In the genomic region with DNA sequence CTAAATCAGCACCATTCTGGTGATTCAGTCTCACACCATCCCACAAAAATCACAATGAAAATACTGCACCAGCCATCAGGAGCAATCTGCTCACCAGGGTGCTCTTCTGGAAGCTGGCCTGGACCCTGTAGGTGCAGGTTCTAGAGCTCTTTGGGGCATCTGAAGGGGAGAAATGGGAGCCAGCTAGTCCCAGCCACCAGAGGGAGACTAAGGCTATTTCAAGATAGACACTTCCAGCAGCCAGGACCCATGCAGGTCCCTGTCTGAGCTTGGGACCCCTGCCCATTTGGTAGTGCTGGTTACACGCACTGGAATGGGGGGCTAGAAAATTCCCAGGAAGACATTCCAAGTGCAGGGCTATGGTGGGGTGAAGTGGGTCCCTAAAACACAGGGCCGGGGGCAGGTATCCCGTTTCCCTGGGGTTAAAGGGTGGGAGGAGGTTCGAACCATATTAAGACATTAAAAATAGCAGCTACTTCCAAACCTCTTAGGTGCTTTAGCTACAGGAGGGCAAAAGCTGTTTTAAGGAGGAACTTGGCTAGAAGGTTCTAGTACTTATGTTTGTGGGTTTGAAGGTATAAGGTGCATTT, we compare ENCODE assay signal across 8 cellular contexts.
DNase-seq lines count a peak whose midpoint lies in the region; ATAC-seq, FAIRE-seq and TF ChIP-seq lines count a peak whose summit lies in the region.

No MANE protein-coding gene starts in this region.

- no peak overlapping the region for H2BK120ac ChIP-seq in H1 (replicated peaks; ENCODE audit: low read depth, low read length)

- BruUV-seq in Calu3 (replicated peaks; lab: Mats Ljungman, UMichigan), result no TSS peak

- POLR2A ChIA-PET in HEK293T (lab: Yijun Ruan, JAX) (no interaction called here), H1 (lab: Charles Lee; ENCODE audit: partially characterized antibody) (no interaction called here)

- H4K5ac ChIP-seq in H1 (ENCODE audit: insufficient read length, low read depth, low read length), result no peak overlapping the region

- H3K9me3 Mint-ChIP-seq in Calu3 (ENCODE audit: low read depth, unreplicated experiment) (no peaks in the 10 kb centered on the region), nephron (no peaks in the 10 kb centered on the region)

- no peak overlapping the region for H3K18ac ChIP-seq in H1 (ENCODE audit: extremely low read depth, low read length)

- intact Hi-C loops in Calu3 (cut with micrococcal nuclease; ENCODE audit: unreplicated experiment), result loop anchor here (1.0 kb wide), 1 partner anchor 209 kb away; no protein-coding TSS in a partner anchor

- no peaks in the 10 kb centered on the region; a peak in 1 of 7 replicates for H3K27me3 ChIP-seq in H1 (replicated peaks in 1 of 4; ENCODE audit: control insufficient read depth in 3 of 4, extremely low read depth in 1 of 4, insufficient read depth in 3 of 4, low read length in 3 of 4)

- peak; percentile 67 for TF ChIP-seq CTCF in Calu3 (IDR thresholded peaks at IDR 0.05; ENCODE audit: unreplicated experiment)
- peak; percentile 51 to 82 (median 72) for TF ChIP-seq CTCF in H1 (IDR thresholded peaks at IDR 0.05; ENCODE audit: control extremely low read depth in 1 of 3, insufficient read depth in 1 of 3, low read depth in 1 of 3, low read length in 3 of 3)
- TF ChIP-seq CTCF in nephron (IDR thresholded peaks at IDR 0.05; ENCODE audit: unreplicated experiment in 3 of 3), result peak; percentile 29 to 46 (median 45)
- no peak for TF ChIP-seq CTCF in coronary artery (IDR thresholded peaks at IDR 0.05)

- TF ChIP-seq POLR2A in H1 (IDR thresholded peaks at IDR 0.05; ENCODE audit: control extremely low read depth in 1 of 2, low read depth in 2 of 2, low read length in 2 of 2), result no peak

- no peak overlapping the region for H3K9ac ChIP-seq in H1 (replicated peaks in 1 of 4; ENCODE audit: extremely low read depth in 1 of 4, low read depth in 3 of 4, low read length in 3 of 4)

- H3K4me3 Mint-ChIP-seq in Calu3 (ENCODE audit: low read depth, unreplicated experiment), result no peak overlapping the region
- no peak overlapping the region for H3K4me3 Mint-ChIP-seq in nephron

- no peak for FAIRE-seq in H1 (lab: Jason Lieb, UNC)

- peak; percentile 74 to 85 for TF ChIP-seq RAD21 in H1 (IDR thresholded peaks at IDR 0.05 in 1 of 2, conservative IDR thresholded peaks at IDR 0.05 in 1 of 2; ENCODE audit: low read depth in 2 of 2, low read length in 2 of 2)

- no peaks in the 10 kb centered on the region for H3K23me2 ChIP-seq in H1 (ENCODE audit: low read depth, low read length)

- no peaks in the 10 kb centered on the region for H3K36me3 Mint-ChIP-seq in Calu3 (ENCODE audit: insufficient read depth, unreplicated experiment)
- H3K36me3 Mint-ChIP-seq in nephron (ENCODE audit: low read depth), result no peaks in the 10 kb centered on the region

- H3K27ac Mint-ChIP-seq in Calu3 (ENCODE audit: unreplicated experiment) (no peak overlapping the region), nephron (no peak overlapping the region)

- peaks cover 2 to 18% (median 10%) of the 10 kb centered on the region in 4 experiments; a peak in 6 of 7 replicates for H3K4me1 ChIP-seq in H1 (replicated peaks in 1 of 4; ENCODE audit: control insufficient read depth in 3 of 4, insufficient read depth in 4 of 4, low read length in 3 of 4)

- H3K56ac ChIP-seq in H1 (replicated peaks; ENCODE audit: insufficient read length, low read depth, low read length), result no peak overlapping the region

- H2BK12ac ChIP-seq in H1 (ENCODE audit: low read depth, low read length), result no peak overlapping the region; the same call in 1 of the 2 replicates

- ATAC-seq in HG03354 (IDR thresholded peaks at IDR 0.05; ENCODE audit: poor library complexity, severe bottlenecking, unreplicated experiment) (no peak), GM18868 (IDR thresholded peaks at IDR 0.05; ENCODE audit: unreplicated experiment) (no peak)

- 83% methylated on average over 4 of the region's 4 CpGs; no CpG with 5 or more reads in 1 of the 2 experiments for WGBS in H1 (ENCODE audit: extremely low coverage in 1 of 2, insufficient coverage in 1 of 2, insufficient read length in 1 of 2, insufficient replicate concordance in 2 of 2, low coverage in 1 of 2, low lambda C conversion rate in 2 of 2, missing lambda C conversion rate in 1 of 2), 2 experiments

- CTCF ChIA-PET in Calu3 (lab: Charles Lee) (interaction anchor here (1.0 to 2.1 kb wide), 6 partner anchors 37 to 216 kb away, joined by 3 to 29 read pairs (median 3); no protein-coding TSS in a partner anchor), HEK293T (lab: Yijun Ruan, JAX) (interaction anchor here (0.6 to 1.6 kb wide), 6 partner anchors 8 to 209 kb away, joined by 3 to 4 read pairs (median 3); no protein-coding TSS in a partner anchor), H1 (lab: Charles Lee; ENCODE audit: partially characterized antibody) (interaction anchor here (0.7 to 3.5 kb wide), 45 partner anchors 9 to 404 kb away, joined by 3 to 34 read pairs (median 4); no protein-coding TSS in a partner anchor)

- H3K27ac ChIP-seq in H1 (ENCODE audit: low read depth, low read length) (no peak overlapping the region), coronary artery (no peak overlapping the region)

- H4K8ac ChIP-seq in H1 (ENCODE audit: extremely low read depth, insufficient read depth, low read length), result no peak overlapping the region

- no peaks in the 10 kb centered on the region for H3K36me3 ChIP-seq in H1 (ENCODE audit: control insufficient read depth in 2 of 4, insufficient read depth in 4 of 4, low read length in 3 of 4)

- H3K4me2 ChIP-seq in H1 (ENCODE audit: insufficient read depth in 1 of 2, low read depth in 2 of 2, low read length in 2 of 2), result no peak overlapping the region

- peaks cover 26% of the 10 kb centered on the region for H3K4me1 Mint-ChIP-seq in Calu3 (ENCODE audit: low read depth, unreplicated experiment)
- peaks cover 18% of the 10 kb centered on the region for H3K4me1 Mint-ChIP-seq in nephron

- no peak overlapping the region for H2BK5ac ChIP-seq in H1 (ENCODE audit: low read depth, low read length)

- no peak overlapping the region for H3K14ac ChIP-seq in H1 (ENCODE audit: insufficient read length)

- DNase-seq in Calu3 (peak; percentile 51), HEK293T (ENCODE audit: extremely low spot score) (peak; percentile 56), T follicular helper cell (ENCODE audit: low read depth) (peak; percentile 18), H1 (ENCODE audit: low read depth in 1 of 2, low spot score in 2 of 2) (no peak), coronary artery (ENCODE audit: low spot score) (no peak)

- H3K4me3 ChIP-seq in H1 (ENCODE audit: extremely low read depth in 1 of 4, insufficient read depth in 2 of 4, low read depth in 3 of 4, low read length in 4 of 4) (no peak overlapping the region), coronary artery (no peak overlapping the region)

- H2AFZ ChIP-seq in H1 (ENCODE audit: low read length), result no peak overlapping the region

- H2AK5ac ChIP-seq in H1 (ENCODE audit: low read depth, low read length), result no peak overlapping the region

- no peak overlapping the region for H2BK20ac ChIP-seq in H1 (ENCODE audit: low read length)

- no peak for TF ChIP-seq EP300 in H1 (IDR thresholded peaks at IDR 0.05; ENCODE audit: borderline replicate concordance in 1 of 2, low read depth in 2 of 2, low read length in 2 of 2)

- no peaks in the 10 kb centered on the region for H3K79me1 ChIP-seq in H1 (ENCODE audit: low read depth, low read length)

- H3K23ac ChIP-seq in H1 (ENCODE audit: insufficient read length), result no peak overlapping the region

- 0 out of 2 replicates have a peak overlapping the region, but pooled peaks have one; percentile 66 for H2BK15ac ChIP-seq in H1 (ENCODE audit: low read length)

- H3K79me2 ChIP-seq in H1 (ENCODE audit: control insufficient read depth in 1 of 2, insufficient read depth in 2 of 2, low read length in 2 of 2), result no peaks in the 10 kb centered on the region

- no peak overlapping the region for H4K91ac ChIP-seq in H1 (replicated peaks; ENCODE audit: insufficient read length, low read length)

- no peaks in the 10 kb centered on the region for H3K9me3 ChIP-seq in H1 (ENCODE audit: insufficient read depth in 2 of 2, low read depth in 1 of 2, low read length in 1 of 2)

- no peaks in the 10 kb centered on the region for H4K20me1 ChIP-seq in H1 (replicated peaks in 1 of 2; ENCODE audit: control insufficient read depth in 1 of 2, insufficient read depth in 2 of 2, low read length in 2 of 2)

- H3K27me3 Mint-ChIP-seq in Calu3 (ENCODE audit: unreplicated experiment), result peaks cover 30% of the 10 kb centered on the region
- H3K27me3 Mint-ChIP-seq in nephron (ENCODE audit: low read depth), result peaks cover 49% of the 10 kb centered on the region

- no peak overlapping the region for H3K4ac ChIP-seq in H1 (replicated peaks; ENCODE audit: insufficient read length, low read depth, low read length)

TF ChIP-seq in HEK293T, 16 proteins besides CTCF, POLR2A, EP300 and RAD21 (continues in another document):
- no peak for TF ChIP-seq ZNF384 (IDR thresholded peaks at IDR 0.05)
- no peak for TF ChIP-seq ELF4 (IDR thresholded peaks at IDR 0.05)
- TF ChIP-seq SP1 (IDR thresholded peaks at IDR 0.05), result no peak
- no peak for TF ChIP-seq FOXK2 (IDR thresholded peaks at IDR 0.05)
- no peak for TF ChIP-seq L3MBTL2 (conservative IDR thresholded peaks at IDR 0.05)
- TF ChIP-seq NFRKB (IDR thresholded peaks at IDR 0.05), result no peak
- TF ChIP-seq, protein P1, sequence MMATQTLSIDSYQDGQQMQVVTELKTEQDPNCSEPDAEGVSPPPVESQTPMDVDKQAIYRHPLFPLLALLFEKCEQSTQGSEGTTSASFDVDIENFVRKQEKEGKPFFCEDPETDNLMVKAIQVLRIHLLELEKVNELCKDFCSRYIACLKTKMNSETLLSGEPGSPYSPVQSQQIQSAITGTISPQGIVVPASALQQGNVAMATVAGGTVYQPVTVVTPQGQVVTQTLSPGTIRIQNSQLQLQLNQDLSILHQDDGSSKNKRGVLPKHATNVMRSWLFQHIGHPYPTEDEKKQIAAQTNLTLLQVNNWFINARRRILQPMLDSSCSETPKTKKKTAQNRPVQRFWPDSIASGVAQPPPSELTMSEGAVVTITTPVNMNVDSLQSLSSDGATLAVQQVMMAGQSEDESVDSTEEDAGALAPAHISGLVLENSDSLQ (IDR thresholded peaks at IDR 0.05), result no peak

TF ChIP-seq in H1, 55 proteins besides CTCF, POLR2A, EP300 and RAD21:
- TF ChIP-seq YY1 (IDR thresholded peaks at IDR 0.05; ENCODE audit: low read depth, low read length), result peak; percentile 37; the same call in 1 of the 2 replicates
- no peak for TF ChIP-seq SP4 (IDR thresholded peaks at IDR 0.05; ENCODE audit: low read length)
- TF ChIP-seq, protein P2, sequence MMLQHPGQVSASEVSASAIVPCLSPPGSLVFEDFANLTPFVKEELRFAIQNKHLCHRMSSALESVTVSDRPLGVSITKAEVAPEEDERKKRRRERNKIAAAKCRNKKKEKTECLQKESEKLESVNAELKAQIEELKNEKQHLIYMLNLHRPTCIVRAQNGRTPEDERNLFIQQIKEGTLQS (IDR thresholded peaks at IDR 0.05; ENCODE audit: insufficient read depth, low read depth, low read length), result 0 out of 2 replicates have a peak, but pooled peaks have one; percentile 1
- TF ChIP-seq SP1 (IDR thresholded peaks at IDR 0.05; ENCODE audit: low read depth, low read length), result no peak

Comparison
In these comparisons a context has a peak if more than half of its experiments do, and no peak if none do; other contexts are left out.
1. DNase-seq: peak in Calu3 (single experiment), HEK293T (single experiment) and T follicular helper cell (single experiment); none in H1 (0 of 2) and coronary artery (single experiment).